In genomic region chr4:47271296-47271695, GRCh38 we compare ENCODE assay signal across 16 cellular contexts.
DNase-seq lines count a peak whose midpoint lies in the region; TF ChIP-seq lines count a peak whose summit lies in the region.
"Had no signal": no experiment of that assay in that cellular context is flagged by ENCODE, and none has a peak within 500 bp of the region (broad histone marks: within the 10 kb centered on the region; RNA-seq: fewer than 3 reads in every experiment).

No MANE protein-coding gene starts in this region.

- peak; percentile 56 for DNase-seq in NCI-H748 (lab: John Stamatoyannopoulos, UW; ENCODE audit: unreplicated experiment)
- DNase-seq in NCI-H748 treated with DMSO at 0.1 percent for 48 hours (lab: John Stamatoyannopoulos, UW) = no peak
- peak; percentile 50 for DNase-seq in NCI-H2171 treated with DMSO at 0.1 percent for 48 hours (lab: John Stamatoyannopoulos, UW)
- DNase-seq in cerebellar nuclear complex (lab: John Stamatoyannopoulos, UW) = peak; percentile 86
- peak; percentile 32 for DNase-seq in superior temporal gyrus (ENCODE audit: extremely low spot score)
- no peak for DNase-seq in GM13976 (ENCODE audit: low spot score)
- DNase-seq in NCI-H2196 treated with DMSO at 0.1 percent for 48 hours (lab: John Stamatoyannopoulos, UW; ENCODE audit: unreplicated experiment) = no peak
- DNase-seq: Calu3; CD8-positive, alpha-beta T cell; DMS53; EL; KG1; NCI-H187; NCI-H526 treated with DMSO at 0.1 percent for 48 hours; NK-92 treated with Interleukin-12 subunit alpha and Interleukin-12 subunit beta, amount 100 ng/mL, for 24 hours; T-cell had no signal

- no peak for TF ChIP-seq CTCF in GM13976 (IDR thresholded peaks at IDR 0.05; ENCODE audit: borderline replicate concordance, control extremely low read depth, extremely low read depth, insufficient read depth, missing control alignments)

- in situ Hi-C loops in GM13976 (cut with MboI; ENCODE audit: low sequenced_read_pairs, unreplicated experiment) = no loop called here

Comparison
In these comparisons a context has a peak if more than half of its experiments do, and no peak if none do; other contexts are left out.
1. DNase-seq: peak in NCI-H748 (single experiment), NCI-H2171 treated with DMSO at 0.1 percent for 48 hours (single experiment), cerebellar nuclear complex (2 of 2) and superior temporal gyrus (single experiment); none in NCI-H748 treated with DMSO at 0.1 percent for 48 hours (single experiment), GM13976 (single experiment) and NCI-H2196 treated with DMSO at 0.1 percent for 48 hours (single experiment).